1 cellular context compared by ENCODE assay signal in the genomic region with DNA sequence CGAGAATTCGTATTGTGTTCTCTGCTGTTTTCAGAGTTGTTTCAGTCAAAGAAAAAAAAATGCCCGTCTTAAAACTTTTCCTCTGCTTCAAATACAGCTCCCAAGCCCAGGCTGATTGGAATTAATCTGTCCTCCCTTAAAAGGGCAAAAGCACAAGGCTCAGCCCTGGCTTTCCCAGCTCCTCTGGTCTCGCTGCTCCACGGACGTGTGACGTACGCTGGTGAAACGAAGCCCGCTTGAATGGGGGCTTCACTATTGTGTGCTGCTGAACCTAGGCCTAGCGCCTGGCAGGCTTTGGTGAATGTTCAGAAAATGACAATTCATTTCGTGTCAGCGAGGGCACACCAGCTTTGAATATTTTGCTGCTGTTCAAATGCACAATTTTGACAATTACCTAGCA.
TF ChIP-seq lines count a peak whose summit lies in the region.

No MANE protein-coding gene starts in this region.

TF ChIP-seq in SK-N-SH, 30 proteins besides CTCF, POLR2A, EP300 and RAD21:
- TF ChIP-seq JUND (IDR thresholded peaks at IDR 0.05) (no peak), RXRA (IDR thresholded peaks at IDR 0.05; ENCODE audit: borderline replicate concordance, low read depth) (no peak), FOXM1 (IDR thresholded peaks at IDR 0.05; ENCODE audit: low read depth) (no peak), PBX3 (IDR thresholded peaks at IDR 0.05) (no peak), RCOR1 (IDR thresholded peaks at IDR 0.05; ENCODE audit: low read length) (no peak), NRF1 (IDR thresholded peaks at IDR 0.05; ENCODE audit: low read depth, low read length) (no peak)
